1 cellular context compared by ENCODE assay signal in genomic region chr1:19563336-19564097, GRCh38.
TF ChIP-seq lines count a peak whose summit lies in the region.

No MANE protein-coding gene starts in this region.

TF ChIP-seq in WTC11, 78 proteins besides CTCF, POLR2A, EP300 and RAD21 (continued from another document):
- TF ChIP-seq, protein P1, sequence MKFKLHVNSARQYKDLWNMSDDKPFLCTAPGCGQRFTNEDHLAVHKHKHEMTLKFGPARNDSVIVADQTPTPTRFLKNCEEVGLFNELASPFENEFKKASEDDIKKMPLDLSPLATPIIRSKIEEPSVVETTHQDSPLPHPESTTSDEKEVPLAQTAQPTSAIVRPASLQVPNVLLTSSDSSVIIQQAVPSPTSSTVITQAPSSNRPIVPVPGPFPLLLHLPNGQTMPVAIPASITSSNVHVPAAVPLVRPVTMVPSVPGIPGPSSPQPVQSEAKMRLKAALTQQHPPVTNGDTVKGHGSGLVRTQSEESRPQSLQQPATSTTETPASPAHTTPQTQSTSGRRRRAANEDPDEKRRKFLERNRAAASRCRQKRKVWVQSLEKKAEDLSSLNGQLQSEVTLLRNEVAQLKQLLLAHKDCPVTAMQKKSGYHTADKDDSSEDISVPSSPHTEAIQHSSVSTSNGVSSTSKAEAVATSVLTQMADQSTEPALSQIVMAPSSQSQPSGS (CRISPR knock-in tag; IDR thresholded peaks at IDR 0.05; ENCODE audit: borderline replicate concordance, low read depth), result no peak
- TF ChIP-seq IRF1 (CRISPR knock-in tag; IDR thresholded peaks at IDR 0.05), result no peak
- no peak for TF ChIP-seq FOXK1 (CRISPR knock-in tag; IDR thresholded peaks at IDR 0.05)
- no peak for TF ChIP-seq CREB1 (CRISPR knock-in tag; IDR thresholded peaks at IDR 0.05)
- TF ChIP-seq TP53 (CRISPR knock-in tag; IDR thresholded peaks at IDR 0.05), result no peak
- TF ChIP-seq CBFB (CRISPR knock-in tag; IDR thresholded peaks at IDR 0.05; ENCODE audit: low read depth), result no peak
- no peak for TF ChIP-seq TCF7 (CRISPR knock-in tag; IDR thresholded peaks at IDR 0.05; ENCODE audit: low read depth)
- TF ChIP-seq, protein P2, sequence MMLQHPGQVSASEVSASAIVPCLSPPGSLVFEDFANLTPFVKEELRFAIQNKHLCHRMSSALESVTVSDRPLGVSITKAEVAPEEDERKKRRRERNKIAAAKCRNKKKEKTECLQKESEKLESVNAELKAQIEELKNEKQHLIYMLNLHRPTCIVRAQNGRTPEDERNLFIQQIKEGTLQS (CRISPR knock-in tag; conservative IDR thresholded peaks at IDR 0.05), result no peak
- no peak for TF ChIP-seq ZNF263 (CRISPR knock-in tag; IDR thresholded peaks at IDR 0.05; ENCODE audit: low read depth)
TF ChIP-seq in WTC11: peak in this region for 0.
